ENCODE assay signal across 27 cellular contexts in genomic region chr7:25321424-25321823, GRCh38.
"Had no signal": no experiment of that assay in that cellular context is flagged by ENCODE, and none has a peak within 500 bp of the region (broad histone marks: within the 10 kb centered on the region; RNA-seq: fewer than 3 reads in every experiment).

No MANE protein-coding gene starts in this region.

- H3K4me3 Mint-ChIP-seq: activated CD4-positive, alpha-beta T cell treated with anti-CD3 and anti-CD28 coated beads, Interleukin-2, amount 10 ng/mL, durations not matched to agents 24 days and 14 days; activated CD8-positive, alpha-beta T cell treated with anti-CD3 and anti-CD28 coated beads for 36 hours; activated naive CD4-positive, alpha-beta T cell treated with anti-CD3 and anti-CD28 coated beads, Interleukin-2, amount 50 U/mL, for 24 hours; activated naive CD8-positive, alpha-beta T cell treated with anti-CD3 and anti-CD28 coated beads, Interleukin-2, amount 10 ng/mL, durations not matched to agents 7 days and 5 days; activated T-cell treated with anti-CD3 and anti-CD28 coated beads, Interleukin-2, amount 50 U/mL, for 24 hours had no signal

- ATAC-seq: activated CD8-positive, alpha-beta T cell treated with anti-CD3 and anti-CD28 coated beads for 36 hours had no signal

- H3K4me1 Mint-ChIP-seq: activated CD4-positive, alpha-beta T cell treated with anti-CD3 and anti-CD28 coated beads, Interleukin-2, amount 10 ng/mL, durations not matched to agents 24 days and 14 days had no signal

- H3K27me3 ChIP-seq: ascending aorta had no signal

- H3K9ac ChIP-seq: KMS-11 had no signal

- H3K9me3 ChIP-seq: ascending aorta had no signal

- H3K9me3 Mint-ChIP-seq: activated CD4-positive, alpha-beta T cell treated with anti-CD3 and anti-CD28 coated beads, Interleukin-2, amount 10 ng/mL, durations not matched to agents 24 days and 14 days; activated CD8-positive, alpha-beta T cell treated with anti-CD3 and anti-CD28 coated beads for 36 hours; activated naive CD4-positive, alpha-beta T cell treated with anti-CD3 and anti-CD28 coated beads, Interleukin-2, amount 50 U/mL, for 24 hours; activated T-cell treated with anti-CD3 and anti-CD28 coated beads, Interleukin-2, amount 50 U/mL, for 24 hours; activated T-helper 2 cell treated with anti-CD3 and anti-CD28 coated beads, Interferon-gamma antibody, Interleukin-2, Interleukin-4, amounts not matched to agents 10 μg/mL and 5 μg/mL and 100 μg/mL, durations not matched to agents 14 hours and 24 hours and 36 hours had no signal

- H3K4me2 ChIP-seq: KMS-11, PC-9 had no signal

- H3K4me3 ChIP-seq: ascending aorta, PC-9 had no signal

- H3K36me3 Mint-ChIP-seq: activated naive CD4-positive, alpha-beta T cell treated with anti-CD3 and anti-CD28 coated beads, Interleukin-2, amount 50 U/mL, for 24 hours had no signal

- H3K4me1 ChIP-seq: ascending aorta had no signal

- H3K27ac ChIP-seq: ascending aorta, KMS-11, PC-9 had no signal

- H3K36me3 ChIP-seq: ascending aorta had no signal

- DNase-seq: activated CD4-positive, alpha-beta T cell treated with anti-CD3 and anti-CD28 coated beads, Interleukin-2, amount 10 ng/mL, durations not matched to agents 24 days and 14 days; activated CD4-positive, alpha-beta T cell treated with anti-CD3 and anti-CD28 coated beads, Interleukin-2, amount 50 U/mL, for 4 hours; activated CD8-positive, alpha-beta T cell treated with anti-CD3 and anti-CD28 coated beads for 36 hours; activated gamma-delta T cell; activated naive CD4-positive, alpha-beta T cell treated with Interleukin-2 at 50 U/mL for 16 hours; activated naive CD8-positive, alpha-beta T cell treated with anti-CD3 and anti-CD28 coated beads, Interleukin-2, amount 10 ng/mL, durations not matched to agents 7 days and 5 days; activated T-cell treated with anti-CD3 and anti-CD28 coated beads, Interleukin-2, amount 50 U/mL, for 24 hours; amygdala; caudate nucleus; cerebellar nuclear complex; MM.1S; MV-4-11; NCI-H1092; NCI-H1417; NCI-H146; NCI-H187 treated with DMSO at 0.1 percent for 48 hours; NCI-H2081; NCI-H226; NCI-H446 treated with DMSO at 0.1 percent for 48 hours; NCI-H524 treated with DMSO at 0.1 percent for 48 hours; PC-9; Right ventricle myocardium superior; T1000 had no signal

- H3K27ac Mint-ChIP-seq: activated CD4-positive, alpha-beta T cell treated with anti-CD3 and anti-CD28 coated beads, Interleukin-2, amount 10 ng/mL, durations not matched to agents 24 days and 14 days; activated CD8-positive, alpha-beta T cell treated with anti-CD3 and anti-CD28 coated beads for 36 hours; activated naive CD4-positive, alpha-beta T cell treated with anti-CD3 and anti-CD28 coated beads, Interleukin-2, amount 50 U/mL, for 24 hours; activated naive CD8-positive, alpha-beta T cell treated with anti-CD3 and anti-CD28 coated beads, Interleukin-2, amount 10 ng/mL, durations not matched to agents 7 days and 5 days; activated T-cell treated with anti-CD3 and anti-CD28 coated beads, Interleukin-2, amount 50 U/mL, for 24 hours; activated T-helper 2 cell treated with anti-CD3 and anti-CD28 coated beads, Interferon-gamma antibody, Interleukin-2, Interleukin-4, amounts not matched to agents 10 μg/mL and 5 μg/mL and 100 μg/mL, durations not matched to agents 14 hours and 24 hours and 36 hours had no signal

- H2AFZ ChIP-seq: PC-9 had no signal
